1 cellular context compared by ENCODE assay signal in the genomic region with DNA sequence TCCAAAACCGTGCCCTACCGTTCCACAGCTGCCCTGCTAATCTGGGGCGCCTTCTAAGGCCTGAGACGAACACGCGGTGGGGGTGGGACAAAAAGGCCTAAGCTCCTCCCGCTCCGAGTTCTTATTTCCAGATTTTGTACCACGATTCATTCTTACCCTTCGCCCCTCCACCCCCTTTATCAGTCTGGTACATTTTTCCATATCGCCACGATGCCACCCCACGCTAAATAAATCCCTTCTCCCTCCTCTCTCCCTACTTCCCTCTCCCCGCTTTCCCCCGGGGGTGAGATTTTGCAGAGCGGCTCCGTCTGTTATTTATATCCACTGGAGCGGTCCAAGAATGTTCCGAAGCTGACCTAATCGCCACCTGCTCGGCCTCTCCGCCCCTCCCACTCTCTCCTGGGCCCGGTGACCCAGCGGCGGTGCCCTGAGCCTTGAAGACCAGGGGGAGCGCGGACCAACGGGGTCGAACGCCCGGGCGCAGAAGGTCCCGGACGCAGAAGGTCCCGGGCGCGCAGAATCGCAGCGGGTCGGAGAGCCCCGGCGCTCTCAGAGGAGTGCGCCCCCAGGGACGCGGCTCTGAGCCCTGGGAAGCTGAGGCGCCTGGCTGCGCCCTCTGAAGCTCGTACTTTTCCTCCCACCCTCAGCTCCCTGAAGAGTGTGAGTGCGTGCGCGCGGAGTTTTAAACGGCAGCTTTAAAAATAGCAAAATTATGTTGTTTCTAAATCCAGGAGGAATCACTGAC.
TF ChIP-seq lines count a peak whose summit lies in the region.

No MANE protein-coding gene starts in this region.

TF ChIP-seq in IMR-90, 13 proteins besides CTCF, POLR2A, EP300 and RAD21:
- TF ChIP-seq RCOR1 (IDR thresholded peaks at IDR 0.05; ENCODE audit: insufficient replicate concordance, low read length) (no peak), FOS (IDR thresholded peaks at IDR 0.05; ENCODE audit: low read depth, low read length) (no peak), CHD1 (IDR thresholded peaks at IDR 0.05; ENCODE audit: low read depth, low read length) (no peak), ELK1 (IDR thresholded peaks at IDR 0.05; ENCODE audit: borderline replicate concordance, low read depth, low read length) (no peak), NFE2L2 (IDR thresholded peaks at IDR 0.05; ENCODE audit: low read depth, low read length) (no peak), CEBPB (IDR thresholded peaks at IDR 0.05; ENCODE audit: low read depth, low read length) (no peak), MAFK (IDR thresholded peaks at IDR 0.05; ENCODE audit: low read depth, low read length) (no peak), MAZ (IDR thresholded peaks at IDR 0.05; ENCODE audit: borderline replicate concordance, low read depth, low read length) (no peak), MXI1 (IDR thresholded peaks at IDR 0.05; ENCODE audit: borderline replicate concordance, low read depth, low read length) (no peak; the same call in 1 of the 2 replicates), SMC3 (IDR thresholded peaks at IDR 0.05; ENCODE audit: low read depth, low read length) (no peak), RFX5 (IDR thresholded peaks at IDR 0.05; ENCODE audit: low read depth, low read length) (no peak), BHLHE40 (IDR thresholded peaks at IDR 0.05; ENCODE audit: low read depth, low read length) (no peak)
- TF ChIP-seq, protein P1, sequence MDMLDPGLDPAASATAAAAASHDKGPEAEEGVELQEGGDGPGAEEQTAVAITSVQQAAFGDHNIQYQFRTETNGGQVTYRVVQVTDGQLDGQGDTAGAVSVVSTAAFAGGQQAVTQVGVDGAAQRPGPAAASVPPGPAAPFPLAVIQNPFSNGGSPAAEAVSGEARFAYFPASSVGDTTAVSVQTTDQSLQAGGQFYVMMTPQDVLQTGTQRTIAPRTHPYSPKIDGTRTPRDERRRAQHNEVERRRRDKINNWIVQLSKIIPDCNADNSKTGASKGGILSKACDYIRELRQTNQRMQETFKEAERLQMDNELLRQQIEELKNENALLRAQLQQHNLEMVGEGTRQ (IDR thresholded peaks at IDR 0.05; ENCODE audit: low read depth, low read length), result no peak
TF ChIP-seq in IMR-90: peak in this region for 0.
